In the genomic region with DNA sequence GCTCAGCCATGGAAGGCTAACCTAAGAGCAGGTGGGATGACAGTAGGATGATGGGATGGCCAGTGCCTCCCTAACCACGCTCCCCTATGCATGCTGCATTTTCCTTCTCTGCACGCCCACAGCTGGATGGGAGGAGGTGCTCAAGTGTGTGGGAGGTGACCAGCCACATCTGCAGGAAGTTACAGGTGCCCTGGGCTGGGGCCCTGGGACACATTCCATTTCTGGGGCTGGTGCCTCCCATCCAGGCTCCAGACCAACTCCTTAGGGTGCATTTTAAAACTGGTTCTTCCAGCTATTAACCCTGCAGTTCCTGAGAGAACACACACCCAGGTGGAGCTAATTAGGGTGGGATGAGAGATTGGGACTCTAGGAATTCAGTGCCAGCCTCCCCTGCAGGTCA, we compare ENCODE assay signal across 28 cellular contexts.
DNase-seq lines count a peak whose midpoint lies in the region; ATAC-seq and TF ChIP-seq lines count a peak whose summit lies in the region.
"Had no signal": no experiment of that assay in that cellular context is flagged by ENCODE, and none has a peak within 500 bp of the region (broad histone marks: within the 10 kb centered on the region; RNA-seq: fewer than 3 reads in every experiment).

No MANE protein-coding gene starts in this region.

- WGBS in stomach, 5 donors, result 45 to 74% (median 67%) methylated on average over 2 of the region's 2 CpGs; no CpG with 5 or more reads in 1 of the 5 donors

- peaks cover 7% of the 10 kb centered on the region for H3K4me1 ChIP-seq in PC-3 (ENCODE audit: insufficient read depth, low read length)
- peaks cover 14 to 52% (median 19%) of the 10 kb centered on the region in 4 donors for H3K4me1 ChIP-seq in stomach
- H3K4me1 ChIP-seq: foreskin keratinocyte had no signal

- no TSS peak for BruUV-seq in PC-3 (replicated peaks; lab: Mats Ljungman, UMichigan)

- H3K4me3 ChIP-seq in PC-3 (ENCODE audit: low read length), result no peak overlapping the region
- H3K4me3 ChIP-seq in stomach, result no peak overlapping the region
- H3K4me3 ChIP-seq: esophagus muscularis mucosa, heart left ventricle, prostate gland had no signal

- H3K27me3 ChIP-seq in PC-3 (ENCODE audit: low read length), result no peaks in the 10 kb centered on the region
- no peaks in the 10 kb centered on the region for H3K27me3 ChIP-seq in stomach
- H3K27me3 ChIP-seq: brain microvascular endothelial cell, esophagus muscularis mucosa, heart left ventricle, neutrophil had no signal

- no peaks in the 10 kb centered on the region for H3F3A ChIP-seq in PC-3 (ENCODE audit: low read length, unreplicated experiment)

- H3K9me3 ChIP-seq in PC-3 (ENCODE audit: low read length) (no peaks in the 10 kb centered on the region), stomach (no peaks in the 10 kb centered on the region)
- H3K9me3 ChIP-seq: esophagus muscularis mucosa, heart left ventricle, neutrophil, prostate gland had no signal

- CTCF ChIA-PET in PC-3 (lab: Charles Lee), result no interaction called here

- H3K27ac ChIP-seq in PC-3 (ENCODE audit: low read length) (no peak overlapping the region), stomach (no peak overlapping the region)
- H3K27ac ChIP-seq: brain microvascular endothelial cell, esophagus muscularis mucosa, foreskin keratinocyte, heart left ventricle, neutrophil, prostate gland had no signal

- H3K9me2 ChIP-seq in PC-3 (replicated peaks; ENCODE audit: low read length), result no peaks in the 10 kb centered on the region

- intact Hi-C loops in PC-3 (cut with micrococcal nuclease) (no loop called here), stomach (cut with DNase I; ENCODE audit: low total_unique reads) (no loop called here)

- no peak overlapping the region for H2AFZ ChIP-seq in PC-3 (ENCODE audit: low read length)

- POLR2A ChIA-PET in PC-3 (lab: Charles Lee; ENCODE audit: unreplicated experiment), result no interaction called here

- ATAC-seq in PC-3 (peak; percentile 59), GM18873 (IDR thresholded peaks at IDR 0.05; ENCODE audit: low FRiP score, unreplicated experiment) (no peak), HG03571 (IDR thresholded peaks at IDR 0.05; ENCODE audit: unreplicated experiment) (no peak)
- ATAC-seq: effector memory CD8-positive, alpha-beta T cell; foreskin keratinocyte; heart left ventricle; Panc1; stimulated activated naive CD8-positive, alpha-beta T cell treated with anti-CD3 and anti-CD28 coated beads, Interleukin-15, Interleukin-2, amounts not matched to agents 100 U/mL and 50 U/mL, for 24 hours; WTC11 had no signal

- TF ChIP-seq EP300 in stomach (IDR thresholded peaks at IDR 0.05), result no peak

- H3K4me2 ChIP-seq in PC-3 (ENCODE audit: low read length), result peak overlapping the region; percentile 34; the same call in 1 of the 2 replicates

- H3K79me2 ChIP-seq in PC-3 (ENCODE audit: low read length), result no peaks in the 10 kb centered on the region

- H3K9ac ChIP-seq in PC-3 (ENCODE audit: low read length), result no peak overlapping the region

- DNase-seq in NCI-H748 (lab: John Stamatoyannopoulos, UW; ENCODE audit: unreplicated experiment), result peak; percentile 11
- no peak for DNase-seq in NCI-H748 treated with DMSO at 0.1 percent for 48 hours (lab: John Stamatoyannopoulos, UW)
- peak; percentile 48 for DNase-seq in PC-3
- peak; percentile 84 for DNase-seq in islet precursor cell
- DNase-seq in stomach, result peak; percentile 66
- no peak for DNase-seq in activated CD4-positive, alpha-beta T cell treated with anti-CD3 and anti-CD28 coated beads for 48 hours
- DNase-seq: 8988T; activated naive CD4-positive, alpha-beta T cell treated with Interleukin-2 at 50 U/mL for 16 hours; brain microvascular endothelial cell; effector memory CD8-positive, alpha-beta T cell; foreskin keratinocyte; heart left ventricle; HFFc6; kidney glomerular epithelial cell; mammary epithelial cell; NCI-H1436; NCI-H2107; NK-92 treated with Interleukin-12 subunit alpha and Interleukin-12 subunit beta, amount 100 ng/mL, for 24 hours; SIG-M5; stimulated activated naive CD8-positive, alpha-beta T cell treated with anti-CD3 and anti-CD28 coated beads, Interleukin-15, Interleukin-2, amounts not matched to agents 100 U/mL and 50 U/mL, for 24 hours; T-helper 9 cell had no signal

- no peak for TF ChIP-seq CTCF in PC-3 (conservative IDR thresholded peaks at IDR 0.05; ENCODE audit: low read depth, low read length)
- no peak for TF ChIP-seq CTCF in stomach (IDR thresholded peaks at IDR 0.05)

- H3K36me3 ChIP-seq in PC-3 (ENCODE audit: low read depth, low read length) (no peaks in the 10 kb centered on the region), stomach (no peaks in the 10 kb centered on the region)
- H3K36me3 ChIP-seq: brain microvascular endothelial cell, esophagus muscularis mucosa, heart left ventricle, neutrophil, prostate gland had no signal

- no peak for TF ChIP-seq POLR2A in stomach (IDR thresholded peaks at IDR 0.05)

- H4K20me1 ChIP-seq in PC-3 (ENCODE audit: low read length), result no peaks in the 10 kb centered on the region

Comparison
In these comparisons a context has a peak if more than half of its experiments do, and no peak if none do; other contexts are left out.
1. DNase-seq: peak in NCI-H748 (single experiment), PC-3 (single experiment), islet precursor cell (single experiment) and stomach (single experiment); none in NCI-H748 treated with DMSO at 0.1 percent for 48 hours (single experiment) and activated CD4-positive, alpha-beta T cell treated with anti-CD3 and anti-CD28 coated beads for 48 hours (single experiment).